2 cellular contexts compared by ENCODE assay signal in genomic region chr2:172748543-172748942, GRCh38.
TF ChIP-seq lines count a peak whose summit lies in the region.
"Not testable (repeated sequence)": the region's sequence is repeated elsewhere in the genome, so short reads cannot be mapped to it uniquely, and the experiment has no call there.

No MANE protein-coding gene starts in this region.

TF ChIP-seq in HepG2, 621 proteins besides CTCF, POLR2A, EP300 and RAD21 (continued from another document):
- peak; percentile 79; the same call in 1 of the 2 replicates for TF ChIP-seq ZNF549 (CRISPR knock-in tag; IDR thresholded peaks at IDR 0.05)
- TF ChIP-seq LCORL (IDR thresholded peaks at IDR 0.05): not testable (repeated sequence)
- 0 out of 2 replicates have a peak, but pooled peaks have one; percentile 32 for TF ChIP-seq LCORL (CRISPR knock-in tag; IDR thresholded peaks at IDR 0.05)

TF ChIP-seq in liver, 16 proteins besides CTCF, POLR2A, EP300 and RAD21 (continued from another document):
- TF ChIP-seq RXRA (IDR thresholded peaks at IDR 0.05) (peak in 1 of 2 donors; percentile 51), HNF4A (conservative IDR thresholded peaks at IDR 0.05) (peak; percentile 87 to 94), SP1 (IDR thresholded peaks at IDR 0.05) (peak; percentile 88), HNF4G (IDR thresholded peaks at IDR 0.05) (peak; percentile 82), ZBTB33 (IDR thresholded peaks at IDR 0.05) (peak; percentile 32), YY1 (IDR thresholded peaks at IDR 0.05) (peak; percentile 41)
